1 cellular context compared by ENCODE assay signal in the genomic region with DNA sequence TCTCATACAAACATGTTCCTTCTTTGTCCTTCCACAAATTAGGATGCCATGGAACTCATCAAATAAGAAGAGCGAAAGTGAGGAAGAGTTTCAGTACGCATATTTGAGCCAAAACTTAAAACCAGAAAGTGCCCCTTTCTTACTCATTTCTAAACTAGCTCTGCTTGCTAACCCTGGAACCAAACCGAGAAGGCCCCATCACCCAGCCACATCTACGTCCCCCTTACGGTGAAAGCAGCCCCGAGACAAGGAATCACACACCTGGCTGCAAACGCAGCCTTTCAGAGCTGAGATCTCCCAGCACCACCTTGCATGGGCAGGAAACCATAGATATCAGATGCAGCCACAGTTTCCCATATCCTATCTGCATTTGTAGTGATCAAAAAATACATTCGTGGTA.
TF ChIP-seq lines count a peak whose summit lies in the region.

No MANE protein-coding gene starts in this region.

TF ChIP-seq in GM12878, 131 proteins besides CTCF, POLR2A, EP300 and RAD21 (continued from another document and continues in another):
- TF ChIP-seq ZNF274 (IDR thresholded peaks at IDR 0.05; ENCODE audit: insufficient read depth, insufficient read length) (no peak), SPI1 (IDR thresholded peaks at IDR 0.05; ENCODE audit: borderline replicate concordance, insufficient read depth, low read depth, low read length) (no peak), ETV6 (conservative IDR thresholded peaks at IDR 0.05 in 1 of 2, IDR thresholded peaks at IDR 0.05 in 1 of 2; ENCODE audit: borderline replicate concordance in 1 of 2, low read depth in 1 of 2) (peak in 1 of 2 experiments; percentile 56; a peak in 1 of 4 replicates), ZNF217 (IDR thresholded peaks at IDR 0.05) (no peak), RAD51 (IDR thresholded peaks at IDR 0.05) (no peak), BHLHE40 (IDR thresholded peaks at IDR 0.05; ENCODE audit: borderline replicate concordance in 1 of 2, low read depth in 2 of 2, low read length in 1 of 2) (0 out of 4 replicates have a peak, but pooled peaks of 1 of the 2 experiments have one; percentile 11), FOXM1 (IDR thresholded peaks at IDR 0.05; ENCODE audit: low read depth, low read length) (peak; percentile 71), TCF12 (IDR thresholded peaks at IDR 0.05; ENCODE audit: low read depth, low read length) (peak; percentile 72), ZNF24 (IDR thresholded peaks at IDR 0.05) (no peak), CREB1 (IDR thresholded peaks at IDR 0.05; ENCODE audit: low read depth) (peak; percentile 62; the same call in 1 of the 2 replicates), PAX8 (IDR thresholded peaks at IDR 0.05) (no peak), EED (IDR thresholded peaks at IDR 0.05; ENCODE audit: low read depth) (peak; percentile 99), ZNF384 (IDR thresholded peaks at IDR 0.05; ENCODE audit: borderline replicate concordance, low read depth, low read length) (no peak), BRCA1 (IDR thresholded peaks at IDR 0.05; ENCODE audit: low read depth, low read length) (no peak), IKZF2 (IDR thresholded peaks at IDR 0.05) (peak; percentile 92 to 94), NFYA (IDR thresholded peaks at IDR 0.05; ENCODE audit: borderline replicate concordance, low read depth, low read length) (no peak), SIX5 (IDR thresholded peaks at IDR 0.05; ENCODE audit: low read depth, low read length, severe bottlenecking) (no peak), RBBP5 (conservative IDR thresholded peaks at IDR 0.05) (no peak), IRF4 (IDR thresholded peaks at IDR 0.05; ENCODE audit: low read depth, low read length) (peak; percentile 73; the same call in 1 of the 2 replicates), TAF1 (IDR thresholded peaks at IDR 0.05; ENCODE audit: borderline replicate concordance, low read depth, low read length) (no peak), YBX1 (IDR thresholded peaks at IDR 0.05) (no peak), ASH2L (IDR thresholded peaks at IDR 0.05; ENCODE audit: borderline replicate concordance, low read depth) (no peak), SUZ12 (IDR thresholded peaks at IDR 0.05; ENCODE audit: unreplicated experiment) (no peak), DPF2 (IDR thresholded peaks at IDR 0.05) (peak; percentile 64), NR2C1 (IDR thresholded peaks at IDR 0.05) (no peak), SMARCA5 (IDR thresholded peaks at IDR 0.05) (no peak), MTA3 (IDR thresholded peaks at IDR 0.05; ENCODE audit: borderline replicate concordance, low read length) (peak; percentile 85; the same call in 1 of the 2 replicates), HDAC6 (IDR thresholded peaks at IDR 0.05; ENCODE audit: unreplicated experiment) (no peak), STAT1 (conservative IDR thresholded peaks at IDR 0.05) (no peak)
- TF ChIP-seq, protein P1, sequence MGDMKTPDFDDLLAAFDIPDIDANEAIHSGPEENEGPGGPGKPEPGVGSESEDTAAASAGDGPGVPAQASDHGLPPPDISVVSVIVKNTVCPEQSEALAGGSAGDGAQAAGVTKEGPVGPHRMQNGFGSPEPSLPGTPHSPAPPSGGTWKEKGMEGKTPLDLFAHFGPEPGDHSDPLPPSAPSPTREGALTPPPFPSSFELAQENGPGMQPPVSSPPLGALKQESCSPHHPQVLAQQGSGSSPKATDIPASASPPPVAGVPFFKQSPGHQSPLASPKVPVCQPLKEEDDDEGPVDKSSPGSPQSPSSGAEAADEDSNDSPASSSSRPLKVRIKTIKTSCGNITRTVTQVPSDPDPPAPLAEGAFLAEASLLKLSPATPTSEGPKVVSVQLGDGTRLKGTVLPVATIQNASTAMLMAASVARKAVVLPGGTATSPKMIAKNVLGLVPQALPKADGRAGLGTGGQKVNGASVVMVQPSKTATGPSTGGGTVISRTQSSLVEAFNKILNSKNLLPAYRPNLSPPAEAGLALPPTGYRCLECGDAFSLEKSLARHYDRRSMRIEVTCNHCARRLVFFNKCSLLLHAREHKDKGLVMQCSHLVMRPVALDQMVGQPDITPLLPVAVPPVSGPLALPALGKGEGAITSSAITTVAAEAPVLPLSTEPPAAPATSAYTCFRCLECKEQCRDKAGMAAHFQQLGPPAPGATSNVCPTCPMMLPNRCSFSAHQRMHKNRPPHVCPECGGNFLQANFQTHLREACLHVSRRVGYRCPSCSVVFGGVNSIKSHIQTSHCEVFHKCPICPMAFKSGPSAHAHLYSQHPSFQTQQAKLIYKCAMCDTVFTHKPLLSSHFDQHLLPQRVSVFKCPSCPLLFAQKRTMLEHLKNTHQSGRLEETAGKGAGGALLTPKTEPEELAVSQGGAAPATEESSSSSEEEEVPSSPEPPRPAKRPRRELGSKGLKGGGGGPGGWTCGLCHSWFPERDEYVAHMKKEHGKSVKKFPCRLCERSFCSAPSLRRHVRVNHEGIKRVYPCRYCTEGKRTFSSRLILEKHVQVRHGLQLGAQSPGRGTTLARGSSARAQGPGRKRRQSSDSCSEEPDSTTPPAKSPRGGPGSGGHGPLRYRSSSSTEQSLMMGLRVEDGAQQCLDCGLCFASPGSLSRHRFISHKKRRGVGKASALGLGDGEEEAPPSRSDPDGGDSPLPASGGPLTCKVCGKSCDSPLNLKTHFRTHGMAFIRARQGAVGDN (IDR thresholded peaks at IDR 0.05) = no peak
- TF ChIP-seq, protein P2, sequence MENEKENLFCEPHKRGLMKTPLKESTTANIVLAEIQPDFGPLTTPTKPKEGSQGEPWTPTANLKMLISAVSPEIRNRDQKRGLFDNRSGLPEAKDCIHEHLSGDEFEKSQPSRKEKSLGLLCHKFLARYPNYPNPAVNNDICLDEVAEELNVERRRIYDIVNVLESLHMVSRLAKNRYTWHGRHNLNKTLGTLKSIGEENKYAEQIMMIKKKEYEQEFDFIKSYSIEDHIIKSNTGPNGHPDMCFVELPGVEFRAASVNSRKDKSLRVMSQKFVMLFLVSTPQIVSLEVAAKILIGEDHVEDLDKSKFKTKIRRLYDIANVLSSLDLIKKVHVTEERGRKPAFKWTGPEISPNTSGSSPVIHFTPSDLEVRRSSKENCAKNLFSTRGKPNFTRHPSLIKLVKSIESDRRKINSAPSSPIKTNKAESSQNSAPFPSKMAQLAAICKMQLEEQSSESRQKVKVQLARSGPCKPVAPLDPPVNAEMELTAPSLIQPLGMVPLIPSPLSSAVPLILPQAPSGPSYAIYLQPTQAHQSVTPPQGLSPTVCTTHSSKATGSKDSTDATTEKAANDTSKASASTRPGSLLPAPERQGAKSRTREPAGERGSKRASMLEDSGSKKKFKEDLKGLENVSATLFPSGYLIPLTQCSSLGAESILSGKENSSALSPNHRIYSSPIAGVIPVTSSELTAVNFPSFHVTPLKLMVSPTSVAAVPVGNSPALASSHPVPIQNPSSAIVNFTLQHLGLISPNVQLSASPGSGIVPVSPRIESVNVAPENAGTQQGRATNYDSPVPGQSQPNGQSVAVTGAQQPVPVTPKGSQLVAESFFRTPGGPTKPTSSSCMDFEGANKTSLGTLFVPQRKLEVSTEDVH (IDR thresholded peaks at IDR 0.05; ENCODE audit: low read depth, partially characterized antibody) = no peak
- TF ChIP-seq, protein P3, sequence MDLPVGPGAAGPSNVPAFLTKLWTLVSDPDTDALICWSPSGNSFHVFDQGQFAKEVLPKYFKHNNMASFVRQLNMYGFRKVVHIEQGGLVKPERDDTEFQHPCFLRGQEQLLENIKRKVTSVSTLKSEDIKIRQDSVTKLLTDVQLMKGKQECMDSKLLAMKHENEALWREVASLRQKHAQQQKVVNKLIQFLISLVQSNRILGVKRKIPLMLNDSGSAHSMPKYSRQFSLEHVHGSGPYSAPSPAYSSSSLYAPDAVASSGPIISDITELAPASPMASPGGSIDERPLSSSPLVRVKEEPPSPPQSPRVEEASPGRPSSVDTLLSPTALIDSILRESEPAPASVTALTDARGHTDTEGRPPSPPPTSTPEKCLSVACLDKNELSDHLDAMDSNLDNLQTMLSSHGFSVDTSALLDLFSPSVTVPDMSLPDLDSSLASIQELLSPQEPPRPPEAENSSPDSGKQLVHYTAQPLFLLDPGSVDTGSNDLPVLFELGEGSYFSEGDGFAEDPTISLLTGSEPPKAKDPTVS (IDR thresholded peaks at IDR 0.05; ENCODE audit: low read depth, low read length) = no peak
- TF ChIP-seq, protein P4, sequence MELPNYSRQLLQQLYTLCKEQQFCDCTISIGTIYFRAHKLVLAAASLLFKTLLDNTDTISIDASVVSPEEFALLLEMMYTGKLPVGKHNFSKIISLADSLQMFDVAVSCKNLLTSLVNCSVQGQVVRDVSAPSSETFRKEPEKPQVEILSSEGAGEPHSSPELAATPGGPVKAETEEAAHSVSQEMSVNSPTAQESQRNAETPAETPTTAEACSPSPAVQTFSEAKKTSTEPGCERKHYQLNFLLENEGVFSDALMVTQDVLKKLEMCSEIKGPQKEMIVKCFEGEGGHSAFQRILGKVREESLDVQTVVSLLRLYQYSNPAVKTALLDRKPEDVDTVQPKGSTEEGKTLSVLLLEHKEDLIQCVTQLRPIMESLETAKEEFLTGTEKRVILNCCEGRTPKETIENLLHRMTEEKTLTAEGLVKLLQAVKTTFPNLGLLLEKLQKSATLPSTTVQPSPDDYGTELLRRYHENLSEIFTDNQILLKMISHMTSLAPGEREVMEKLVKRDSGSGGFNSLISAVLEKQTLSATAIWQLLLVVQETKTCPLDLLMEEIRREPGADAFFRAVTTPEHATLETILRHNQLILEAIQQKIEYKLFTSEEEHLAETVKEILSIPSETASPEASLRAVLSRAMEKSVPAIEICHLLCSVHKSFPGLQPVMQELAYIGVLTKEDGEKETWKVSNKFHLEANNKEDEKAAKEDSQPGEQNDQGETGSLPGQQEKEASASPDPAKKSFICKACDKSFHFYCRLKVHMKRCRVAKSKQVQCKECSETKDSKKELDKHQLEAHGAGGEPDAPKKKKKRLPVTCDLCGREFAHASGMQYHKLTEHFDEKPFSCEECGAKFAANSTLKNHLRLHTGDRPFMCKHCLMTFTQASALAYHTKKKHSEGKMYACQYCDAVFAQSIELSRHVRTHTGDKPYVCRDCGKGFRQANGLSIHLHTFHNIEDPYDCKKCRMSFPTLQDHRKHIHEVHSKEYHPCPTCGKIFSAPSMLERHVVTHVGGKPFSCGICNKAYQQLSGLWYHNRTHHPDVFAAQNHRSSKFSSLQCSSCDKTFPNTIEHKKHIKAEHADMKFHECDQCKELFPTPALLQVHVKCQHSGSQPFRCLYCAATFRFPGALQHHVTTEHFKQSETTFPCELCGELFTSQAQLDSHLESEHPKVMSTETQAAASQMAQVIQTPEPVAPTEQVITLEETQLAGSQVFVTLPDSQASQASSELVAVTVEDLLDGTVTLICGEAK (IDR thresholded peaks at IDR 0.05; ENCODE audit: borderline replicate concordance) = no peak
- TF ChIP-seq, protein P5, sequence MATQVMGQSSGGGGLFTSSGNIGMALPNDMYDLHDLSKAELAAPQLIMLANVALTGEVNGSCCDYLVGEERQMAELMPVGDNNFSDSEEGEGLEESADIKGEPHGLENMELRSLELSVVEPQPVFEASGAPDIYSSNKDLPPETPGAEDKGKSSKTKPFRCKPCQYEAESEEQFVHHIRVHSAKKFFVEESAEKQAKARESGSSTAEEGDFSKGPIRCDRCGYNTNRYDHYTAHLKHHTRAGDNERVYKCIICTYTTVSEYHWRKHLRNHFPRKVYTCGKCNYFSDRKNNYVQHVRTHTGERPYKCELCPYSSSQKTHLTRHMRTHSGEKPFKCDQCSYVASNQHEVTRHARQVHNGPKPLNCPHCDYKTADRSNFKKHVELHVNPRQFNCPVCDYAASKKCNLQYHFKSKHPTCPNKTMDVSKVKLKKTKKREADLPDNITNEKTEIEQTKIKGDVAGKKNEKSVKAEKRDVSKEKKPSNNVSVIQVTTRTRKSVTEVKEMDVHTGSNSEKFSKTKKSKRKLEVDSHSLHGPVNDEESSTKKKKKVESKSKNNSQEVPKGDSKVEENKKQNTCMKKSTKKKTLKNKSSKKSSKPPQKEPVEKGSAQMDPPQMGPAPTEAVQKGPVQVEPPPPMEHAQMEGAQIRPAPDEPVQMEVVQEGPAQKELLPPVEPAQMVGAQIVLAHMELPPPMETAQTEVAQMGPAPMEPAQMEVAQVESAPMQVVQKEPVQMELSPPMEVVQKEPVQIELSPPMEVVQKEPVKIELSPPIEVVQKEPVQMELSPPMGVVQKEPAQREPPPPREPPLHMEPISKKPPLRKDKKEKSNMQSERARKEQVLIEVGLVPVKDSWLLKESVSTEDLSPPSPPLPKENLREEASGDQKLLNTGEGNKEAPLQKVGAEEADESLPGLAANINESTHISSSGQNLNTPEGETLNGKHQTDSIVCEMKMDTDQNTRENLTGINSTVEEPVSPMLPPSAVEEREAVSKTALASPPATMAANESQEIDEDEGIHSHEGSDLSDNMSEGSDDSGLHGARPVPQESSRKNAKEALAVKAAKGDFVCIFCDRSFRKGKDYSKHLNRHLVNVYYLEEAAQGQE (IDR thresholded peaks at IDR 0.05; ENCODE audit: low read depth, low read length) = no peak
- TF ChIP-seq, protein P6, sequence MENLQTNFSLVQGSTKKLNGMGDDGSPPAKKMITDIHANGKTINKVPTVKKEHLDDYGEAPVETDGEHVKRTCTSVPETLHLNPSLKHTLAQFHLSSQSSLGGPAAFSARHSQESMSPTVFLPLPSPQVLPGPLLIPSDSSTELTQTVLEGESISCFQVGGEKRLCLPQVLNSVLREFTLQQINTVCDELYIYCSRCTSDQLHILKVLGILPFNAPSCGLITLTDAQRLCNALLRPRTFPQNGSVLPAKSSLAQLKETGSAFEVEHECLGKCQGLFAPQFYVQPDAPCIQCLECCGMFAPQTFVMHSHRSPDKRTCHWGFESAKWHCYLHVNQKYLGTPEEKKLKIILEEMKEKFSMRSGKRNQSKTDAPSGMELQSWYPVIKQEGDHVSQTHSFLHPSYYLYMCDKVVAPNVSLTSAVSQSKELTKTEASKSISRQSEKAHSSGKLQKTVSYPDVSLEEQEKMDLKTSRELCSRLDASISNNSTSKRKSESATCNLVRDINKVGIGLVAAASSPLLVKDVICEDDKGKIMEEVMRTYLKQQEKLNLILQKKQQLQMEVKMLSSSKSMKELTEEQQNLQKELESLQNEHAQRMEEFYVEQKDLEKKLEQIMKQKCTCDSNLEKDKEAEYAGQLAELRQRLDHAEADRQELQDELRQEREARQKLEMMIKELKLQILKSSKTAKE (IDR thresholded peaks at IDR 0.05; ENCODE audit: low read depth, poor library complexity, severe bottlenecking) = no peak
- TF ChIP-seq, protein P7, sequence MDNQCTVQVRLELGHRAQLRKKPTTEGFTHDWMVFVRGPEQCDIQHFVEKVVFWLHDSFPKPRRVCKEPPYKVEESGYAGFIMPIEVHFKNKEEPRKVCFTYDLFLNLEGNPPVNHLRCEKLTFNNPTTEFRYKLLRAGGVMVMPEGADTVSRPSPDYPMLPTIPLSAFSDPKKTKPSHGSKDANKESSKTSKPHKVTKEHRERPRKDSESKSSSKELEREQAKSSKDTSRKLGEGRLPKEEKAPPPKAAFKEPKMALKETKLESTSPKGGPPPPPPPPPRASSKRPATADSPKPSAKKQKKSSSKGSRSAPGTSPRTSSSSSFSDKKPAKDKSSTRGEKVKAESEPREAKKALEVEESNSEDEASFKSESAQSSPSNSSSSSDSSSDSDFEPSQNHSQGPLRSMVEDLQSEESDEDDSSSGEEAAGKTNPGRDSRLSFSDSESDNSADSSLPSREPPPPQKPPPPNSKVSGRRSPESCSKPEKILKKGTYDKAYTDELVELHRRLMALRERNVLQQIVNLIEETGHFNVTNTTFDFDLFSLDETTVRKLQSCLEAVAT (IDR thresholded peaks at IDR 0.05) = no peak
- TF ChIP-seq, protein P8, sequence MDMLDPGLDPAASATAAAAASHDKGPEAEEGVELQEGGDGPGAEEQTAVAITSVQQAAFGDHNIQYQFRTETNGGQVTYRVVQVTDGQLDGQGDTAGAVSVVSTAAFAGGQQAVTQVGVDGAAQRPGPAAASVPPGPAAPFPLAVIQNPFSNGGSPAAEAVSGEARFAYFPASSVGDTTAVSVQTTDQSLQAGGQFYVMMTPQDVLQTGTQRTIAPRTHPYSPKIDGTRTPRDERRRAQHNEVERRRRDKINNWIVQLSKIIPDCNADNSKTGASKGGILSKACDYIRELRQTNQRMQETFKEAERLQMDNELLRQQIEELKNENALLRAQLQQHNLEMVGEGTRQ (IDR thresholded peaks at IDR 0.05; ENCODE audit: borderline replicate concordance, low read depth, low read length) = no peak
